ENCODE assay signal across 8 cellular contexts in genomic region chr11:83908457-83908856, GRCh38.
"Had no signal": no experiment of that assay in that cellular context is flagged by ENCODE, and none has a peak within 500 bp of the region (broad histone marks: within the 10 kb centered on the region; RNA-seq: fewer than 3 reads in every experiment).

No MANE protein-coding gene starts in this region.

- DNase-seq: GDM1, GF-D8 had no signal

- H3K4me3 ChIP-seq: GM12878 had no signal

- ATAC-seq: GM12878 had no signal

- FAIRE-seq: G401.6, GM12878, GM12891, GM12892, GM18507, GM19239 had no signal
